In the genomic region with DNA sequence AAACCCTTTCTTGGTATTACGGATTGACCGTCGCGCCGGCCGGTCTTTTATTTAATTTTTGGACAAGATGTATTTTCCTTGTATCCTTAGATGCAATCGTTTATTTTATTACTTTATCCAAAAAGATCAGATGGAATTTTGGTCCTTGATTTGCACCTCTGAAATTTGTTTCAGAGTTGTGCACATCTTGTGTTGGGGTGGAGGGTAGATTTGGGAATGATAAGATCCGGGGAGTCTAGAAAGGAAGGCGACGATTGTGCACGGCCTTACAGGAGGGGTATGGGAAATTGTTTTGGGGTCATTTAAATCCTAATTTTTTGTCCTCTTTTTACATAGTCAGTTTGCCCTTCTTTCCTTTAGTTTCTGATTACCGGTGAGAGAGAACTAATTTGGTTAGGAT, we compare ENCODE assay signal across 9 cellular contexts. TPM values are rescaled to one million over a fixed set of nuclear protein-coding genes. Genes with fewer than 3 reads are reported as not detected.
DNase-seq lines count a peak whose midpoint lies in the region; ATAC-seq, FAIRE-seq and TF ChIP-seq lines count a peak whose summit lies in the region.
"Had no signal": no experiment of that assay in that cellular context is flagged by ENCODE, and none has a peak within 500 bp of the region (broad histone marks: within the 10 kb centered on the region; RNA-seq: fewer than 3 reads in every experiment).

No MANE protein-coding gene starts in this region.

- no peak for TF ChIP-seq CTCF in HepG2 (CRISPR knock-in tag; IDR thresholded peaks at IDR 0.05)
- no peak for TF ChIP-seq CTCF in testis (IDR thresholded peaks at IDR 0.05)

- H3K27ac Mint-ChIP-seq in activated CD4-positive, alpha-beta T cell treated with anti-CD3 and anti-CD28 coated beads, Interleukin-2, amount 10 ng/mL, durations not matched to agents 7 days and 5 days: peak overlapping the region; percentile 95

- TF ChIP-seq RAD21 in HepG2 (CRISPR knock-in tag; IDR thresholded peaks at IDR 0.05): no peak

- H3K4me2 ChIP-seq in HepG2 (ENCODE audit: low read depth, low read length): peak overlapping the region; percentile 61

- no peaks in the 10 kb centered on the region for H3K9me3 Mint-ChIP-seq in activated CD4-positive, alpha-beta T cell treated with anti-CD3 and anti-CD28 coated beads, Interleukin-2, amount 10 ng/mL, durations not matched to agents 7 days and 5 days

- H3K27me3 ChIP-seq in adipocyte (replicated peaks; ENCODE audit: control insufficient read depth, insufficient read depth, low read length) (no peaks in the 10 kb centered on the region), HepG2 (ENCODE audit: control insufficient read depth in 1 of 2, insufficient read depth in 2 of 2, low read length in 2 of 2) (no peaks in the 10 kb centered on the region; a peak in 1 of 5 replicates), testis (no peaks in the 10 kb centered on the region)

- H3K9me3 ChIP-seq in adipocyte (ENCODE audit: control insufficient read depth, low read length) (no peaks in the 10 kb centered on the region), HepG2 (ENCODE audit: low read length) (no peaks in the 10 kb centered on the region), testis (no peaks in the 10 kb centered on the region)

- ATAC-seq in HepG2: no peak
- ATAC-seq in HG03159 (IDR thresholded peaks at IDR 0.05; ENCODE audit: unreplicated experiment): no peak
- no peak for ATAC-seq in GM21526 (IDR thresholded peaks at IDR 0.05; ENCODE audit: low FRiP score, unreplicated experiment)

- intact Hi-C loops in HepG2 (cut with micrococcal nuclease; ENCODE audit: unreplicated experiment) (no loop called here), testis (cut with DNase I; ENCODE audit: low total_unique reads) (no loop called here)

- peak overlapping the region; percentile 21 for H3K27ac ChIP-seq in HepG2 (ENCODE audit: extremely low read length, insufficient read depth, low read length)
- H3K27ac ChIP-seq in testis: peak overlapping the region; percentile 72 to 99

- H3K4me1 Mint-ChIP-seq in activated CD4-positive, alpha-beta T cell treated with anti-CD3 and anti-CD28 coated beads, Interleukin-2, amount 10 ng/mL, durations not matched to agents 7 days and 5 days: peaks cover 27% of the 10 kb centered on the region

- no TSS peak for BruUV-seq in HepG2 (replicated peaks; lab: Mats Ljungman, UMichigan)

- H3K4me3 Mint-ChIP-seq in activated CD4-positive, alpha-beta T cell treated with anti-CD3 and anti-CD28 coated beads, Interleukin-2, amount 10 ng/mL, durations not matched to agents 7 days and 5 days: peak overlapping the region; percentile 97

- H3K36me3 ChIP-seq in adipocyte (ENCODE audit: control insufficient read depth, insufficient read depth, low read length, severe bottlenecking): peaks cover 2% of the 10 kb centered on the region
- 0 out of 5 replicates have a peak, but pooled peaks cover 3% of the 10 kb centered on the region in 2 experiments for H3K36me3 ChIP-seq in HepG2 (replicated peaks in 1 of 2; ENCODE audit: control insufficient read depth in 1 of 2, insufficient read depth in 2 of 2, low read length in 2 of 2)
- H3K36me3 ChIP-seq in testis (ENCODE audit: low read depth, missing control alignments): no peaks in the 10 kb centered on the region

- peak overlapping the region; percentile 97 for H3K9ac ChIP-seq in adipocyte (ENCODE audit: low read length)
- H3K9ac ChIP-seq in HepG2 (ENCODE audit: insufficient read depth, low read depth, low read length): peak overlapping the region; percentile 92

- H3K4me3 ChIP-seq in adipocyte (ENCODE audit: low read length) (peak overlapping the region; percentile 100), HepG2 (replicated peaks in 1 of 3; ENCODE audit: insufficient read depth in 1 of 3, low read depth in 2 of 3, low read length in 3 of 3) (peak overlapping the region; percentile 82 to 100 (median 86)), testis (peak overlapping the region; percentile 87 to 91)

- TF ChIP-seq POLR2A in HepG2 (IDR thresholded peaks at IDR 0.05; ENCODE audit: insufficient read depth in 1 of 2, low read depth in 2 of 2, low read length in 2 of 2): no peak
- TF ChIP-seq POLR2A in testis (IDR thresholded peaks at IDR 0.05): no peak

- H3K36me3 Mint-ChIP-seq in activated CD4-positive, alpha-beta T cell treated with anti-CD3 and anti-CD28 coated beads, Interleukin-2, amount 10 ng/mL, durations not matched to agents 7 days and 5 days (ENCODE audit: low read depth): peaks cover 28% of the 10 kb centered on the region

- H3K79me2 ChIP-seq in HepG2 (ENCODE audit: insufficient read depth, low read length): peaks cover 53% of the 10 kb centered on the region

- 1% methylated on average over 12 of the region's 12 CpGs for WGBS in HepG2 (ENCODE audit: low lambda C conversion rate)
- whole genome bisulfite sequencing in testis, 2 donors: 0% methylated on average over 12 of the region's 12 CpGs

- CTCF ChIA-PET in activated CD4-positive, alpha-beta T cell treated with anti-CD3 and anti-CD28 coated beads, Interleukin-2, amount 10 ng/mL, durations not matched to agents 7 days and 5 days (lab: Charles Lee): no interaction called here
- CTCF ChIA-PET in HepG2 (lab: Yijun Ruan, JAX; ENCODE audit: low intra/inter-chr PET ratio, low total read pairs): no interaction called here

- FAIRE-seq in HepG2 (lab: Jason Lieb, UNC): no peak
- FAIRE-seq: G401.6 had no signal

- H3K27me3 Mint-ChIP-seq in activated CD4-positive, alpha-beta T cell treated with anti-CD3 and anti-CD28 coated beads, Interleukin-2, amount 10 ng/mL, durations not matched to agents 7 days and 5 days: no peaks in the 10 kb centered on the region

- in situ Hi-C loops in HepG2 (cut with HindIII; ENCODE audit: extremely low pct_ligation_motif_present, low pct_unique_long_range_greater_than_20kb): no loop called here

- no peak for DNase-seq in activated CD4-positive, alpha-beta T cell treated with anti-CD3 and anti-CD28 coated beads, Interleukin-2, amount 10 ng/mL, durations not matched to agents 7 days and 5 days
- no peak for DNase-seq in activated CD4-positive, alpha-beta T cell treated with anti-CD3 and anti-CD28 coated beads for 1 hour
- DNase-seq in adipocyte (ENCODE audit: low read depth) (peak; percentile 24), HepG2 (ENCODE audit: low spot score) (no peak), testis (no peak)
- DNase-seq in stimulated activated CD4-positive, alpha-beta T cell treated with anti-CD3 and anti-CD28 coated beads, Interleukin-2, amount 100 ng/mL, for 24 hours: no peak

- TF ChIP-seq EP300 in HepG2 (IDR thresholded peaks at IDR 0.05; ENCODE audit: low read depth in 2 of 2, low read length in 2 of 2): no peak
- no peak for TF ChIP-seq EP300 in HepG2 (CRISPR knock-in tag; IDR thresholded peaks at IDR 0.05; ENCODE audit: borderline replicate concordance)

- no peak overlapping the region for H2AFZ ChIP-seq in HepG2 (ENCODE audit: low read length)

- peaks cover 16% of the 10 kb centered on the region for H4K20me1 ChIP-seq in HepG2 (ENCODE audit: insufficient read depth, low read length)

- H3K4me1 ChIP-seq in adipocyte (ENCODE audit: control insufficient read depth, insufficient read depth, low read length): peaks cover 24% of the 10 kb centered on the region
- peaks cover 43% of the 10 kb centered on the region for H3K4me1 ChIP-seq in HepG2 (ENCODE audit: insufficient read depth, low read length)
- peaks cover 25% of the 10 kb centered on the region for H3K4me1 ChIP-seq in testis

- POLR2A ChIA-PET in activated CD4-positive, alpha-beta T cell treated with anti-CD3 and anti-CD28 coated beads, Interleukin-2, amount 10 ng/mL, durations not matched to agents 7 days and 5 days (lab: Charles Lee): no interaction called here
- POLR2A ChIA-PET in HepG2 (lab: Yijun Ruan, JAX): no interaction called here

TF ChIP-seq in HepG2, 621 proteins besides CTCF, POLR2A, EP300 and RAD21:
- TF ChIP-seq ZFP82 (CRISPR knock-in tag; IDR thresholded peaks at IDR 0.05; ENCODE audit: borderline replicate concordance) (no peak), ATF7 (IDR thresholded peaks at IDR 0.05) (no peak), ATF7 (CRISPR knock-in tag; IDR thresholded peaks at IDR 0.05) (no peak), ASH2L (IDR thresholded peaks at IDR 0.05; ENCODE audit: insufficient read length, low read depth, low read length) (peak; percentile 53), HNRNPUL1 (IDR thresholded peaks at IDR 0.05; ENCODE audit: low read depth, low read length) (no peak), ARNT2 (CRISPR knock-in tag; IDR thresholded peaks at IDR 0.05; ENCODE audit: low read depth) (no peak), NFIB (CRISPR knock-in tag; IDR thresholded peaks at IDR 0.05; ENCODE audit: borderline replicate concordance) (no peak), ARID2 (CRISPR knock-in tag; IDR thresholded peaks at IDR 0.05; ENCODE audit: borderline replicate concordance) (0 out of 2 replicates have a peak, but pooled peaks have one; percentile 51)

RNA-seq across cellular contexts. Expression of gene KDM2A, which starts 1.4 kb away (rescaled TPM):
- 10 to 100 TPM; 83.8 to 94.0 TPM for total RNA-seq in activated CD4-positive, alpha-beta T cell treated with anti-CD3 and anti-CD28 coated beads, Interleukin-2, amount 10 ng/mL, durations not matched to agents 7 days and 5 days
- 21.0 and 31.4 TPM in 2 replicates for total RNA-seq in HepG2 (2016; rRNA removed; fragmentation: Illumina TruSeq; extraction: Trizol)
- total RNA-seq in HepG2 (2016; cell fraction: cytosol; rRNA removed; fragmentation: Illumina TruSeq; extraction: Trizol; ENCODE audit: low read depth): 7.4 and 8.4 TPM in 2 replicates
- 17.7 and 29.6 TPM in 2 replicates for total RNA-seq in HepG2 (2016; cell fraction: insoluble cytoplasmic fraction; rRNA removed; fragmentation: Illumina TruSeq; extraction: Trizol)
- total RNA-seq in HepG2 (2016; cell fraction: membrane; rRNA removed; fragmentation: Illumina TruSeq; extraction: Trizol): 9.0 and 10.2 TPM in 2 replicates
- 45.9 and 47.8 TPM in 2 replicates for total RNA-seq in HepG2 (2016; cell fraction: nucleus; rRNA removed; fragmentation: Illumina TruSeq; extraction: Trizol)
- 31.3 and 37.3 TPM in 2 replicates for polyA plus RNA-seq in HepG2 (2011; rRNA removed)
- polyA plus RNA-seq in HepG2 (2011; cell fraction: cytosol; rRNA removed): 18.3 and 18.5 TPM in 2 replicates
- 81.7 and 92.6 TPM in 2 replicates for polyA plus RNA-seq in HepG2 (2011; cell fraction: nucleus; rRNA removed)
- 21.6 and 22.9 TPM in 2 replicates for polyA plus RNA-seq in HepG2 (2012)
- polyA plus RNA-seq in HepG2 (2016; cell fraction: cytosol; fragmentation: Illumina TruSeq; extraction: Trizol; ENCODE audit: low read depth): 1.5 and 1.9 TPM in 2 replicates
- 14.9 and 18.8 TPM in 2 replicates for polyA plus RNA-seq in HepG2 (2016; cell fraction: insoluble cytoplasmic fraction; fragmentation: Illumina TruSeq; extraction: Trizol; ENCODE audit: low read depth)
- 4.6 and 4.7 TPM in 2 replicates for polyA plus RNA-seq in HepG2 (2016; cell fraction: membrane; fragmentation: Illumina TruSeq; extraction: Trizol; ENCODE audit: low read depth)
- 60.3 and 65.7 TPM in 2 replicates for polyA plus RNA-seq in HepG2 (2016; cell fraction: nucleus; fragmentation: Illumina TruSeq; extraction: Trizol; ENCODE audit: insufficient read depth, low read depth)
- polyA minus RNA-seq in HepG2 (2011; rRNA and poly(A)+ RNA removed; ENCODE audit: low replicate concordance): 64.9 and 123 TPM in 2 replicates
- 23.3 and 29.3 TPM in 2 replicates for polyA minus RNA-seq in HepG2 (2011; cell fraction: cytosol; rRNA and poly(A)+ RNA removed)
- 81.8 and 91.5 TPM in 2 replicates for polyA minus RNA-seq in HepG2 (2011; cell fraction: nucleus; rRNA and poly(A)+ RNA removed)
- 100 to 1,000 TPM; 142 to 169 TPM for total RNA-seq in testis
- 106 TPM for polyA plus RNA-seq in testis (ENCODE audit: insufficient read depth, low read depth, low replicate concordance)
